ENCODE assay signal across 9 cellular contexts in genomic region chr2:26017464-26018183, GRCh38. TPM values are rescaled to one million over a fixed set of nuclear protein-coding genes. Genes with fewer than 3 reads are reported as not detected.
A peak's percentile ranks its signal among the peaks of the same experiment; 100 is the strongest.
DNase-seq lines count a peak whose midpoint lies in the region; ATAC-seq, FAIRE-seq and TF ChIP-seq lines count a peak whose summit lies in the region.
"Had no signal": no experiment of that assay in that cellular context is flagged by ENCODE, and none has a peak within 500 bp of the region (broad histone marks: within the 10 kb centered on the region; RNA-seq: fewer than 3 reads in every experiment).

No MANE protein-coding gene starts in this region.

- H3K14ac ChIP-seq in IMR-90 (replicated peaks; ENCODE audit: low read depth, low read length): 0 out of 2 replicates have a peak overlapping the region, but pooled peaks have one; percentile 5

- intact Hi-C loops in IMR-90 (cut with micrococcal nuclease): no loop called here
- intact Hi-C loops in GM12878 (cut with micrococcal nuclease; ENCODE audit: unreplicated experiment): no loop called here
- intact Hi-C loops in right lobe of liver (cut with DNase I): no loop called here

- H3K4me3 ChIP-seq in IMR-90 (ENCODE audit: insufficient read depth, low read depth, low read length) (no peak overlapping the region), GM12878 (no peak overlapping the region), right lobe of liver (no peak overlapping the region), suprapubic skin (no peak overlapping the region)

- SMC1A ChIA-PET in GM12878 (lab: Charles Lee; ENCODE audit: uncharacterized antibody, unreplicated experiment): interaction anchor here (0.6 to 0.8 kb wide), 2 partner anchors 45 to 127 kb away, joined by 4 read pairs; no protein-coding TSS in a partner anchor

- H3K9me3 ChIP-seq in IMR-90 (ENCODE audit: control insufficient read depth, insufficient read depth, low read length) (no peaks in the 10 kb centered on the region), GM12878 (replicated peaks; ENCODE audit: control insufficient read depth, insufficient read depth, low read length) (no peaks in the 10 kb centered on the region), right lobe of liver (no peaks in the 10 kb centered on the region), suprapubic skin (no peaks in the 10 kb centered on the region)

- peak overlapping the region; percentile 34 for H3K4ac ChIP-seq in IMR-90 (ENCODE audit: low read depth, low read length)

- ATAC-seq in IMR-90 (ENCODE audit: low read depth) (no peak; the same call in 1 of the 2 replicates), GM12878 (no peak), right lobe of liver (no peak), HG02610 (IDR thresholded peaks at IDR 0.05; ENCODE audit: unreplicated experiment) (no peak), HG02759 (IDR thresholded peaks at IDR 0.05; ENCODE audit: unreplicated experiment) (no peak)

- H4K8ac ChIP-seq in IMR-90 (ENCODE audit: low read depth in 2 of 2, low read length in 2 of 2): peak overlapping the region in 1 of 2 experiments; percentile 4; a peak in 1 of 4 replicates

- no peak overlapping the region; the same call in 1 of the 2 replicates for H3K18ac ChIP-seq in IMR-90 (ENCODE audit: low read depth, low read length)

- H2BK15ac ChIP-seq in IMR-90 (ENCODE audit: low read depth, low read length): peak overlapping the region; percentile 65; the same call in 1 of the 3 replicates

- TF ChIP-seq POLR2A in IMR-90 (IDR thresholded peaks at IDR 0.05; ENCODE audit: low read depth, low read length) (no peak), GM12878 (IDR thresholded peaks at IDR 0.05; ENCODE audit: low read depth, low read length) (no peak), right lobe of liver (IDR thresholded peaks at IDR 0.05) (no peak), suprapubic skin (IDR thresholded peaks at IDR 0.05) (no peak)

- BruUV-seq in IMR-90 (replicated peaks; lab: Mats Ljungman, UMichigan) (no TSS peak), GM12878 (replicated peaks; lab: Mats Ljungman, UMichigan) (no TSS peak)

- H3K79me2 ChIP-seq in GM12878 (ENCODE audit: control insufficient read depth, insufficient read depth, low read length): no peaks in the 10 kb centered on the region

- no peak overlapping the region for H3K9ac ChIP-seq in IMR-90 (ENCODE audit: low read depth, low read length)
- H3K9ac ChIP-seq in GM12878 (ENCODE audit: control insufficient read depth, insufficient read depth, low read length): no peak overlapping the region

- RAD21 ChIA-PET in GM12878 (lab: Charles Lee; ENCODE audit: unreplicated experiment): interaction anchor here (1.5 kb wide), 1 partner anchor 26 kb away, joined by 3 read pairs; no protein-coding TSS in a partner anchor

- peaks cover 12% of the 10 kb centered on the region for H3K9me1 ChIP-seq in IMR-90 (ENCODE audit: insufficient read depth, low read length)

- H2BK20ac ChIP-seq in IMR-90 (ENCODE audit: low read depth, low read length): peak overlapping the region; percentile 53; the same call in 1 of the 2 replicates

- no peak for DNase-seq in IMR-90
- DNase-seq in GM12878 (ENCODE audit: low read depth, low spot score): no peak
- DNase-seq in right lobe of liver: no peak
- no peak for DNase-seq in suprapubic skin (ENCODE audit: low spot score in 2 of 2)
- DNase-seq in kidney glomerular epithelial cell (lab: John Stamatoyannopoulos, UW): no peak
- no peak for DNase-seq in DMS114 treated with DMSO at 0.1 percent for 48 hours (lab: John Stamatoyannopoulos, UW; ENCODE audit: unreplicated experiment)
- DNase-seq: NCI-H526 had no signal

- POLR2A ChIA-PET in IMR-90 (lab: Charles Lee; ENCODE audit: unreplicated experiment) (no interaction called here), GM12878 (lab: Charles Lee) (interaction anchor here (0.6 to 1.1 kb wide), 2 partner anchors 52 to 136 kb away, joined by 3 read pairs; no protein-coding TSS in a partner anchor)

- TF ChIP-seq CTCF in IMR-90 (conservative IDR thresholded peaks at IDR 0.05; ENCODE audit: low read depth, low read length) (no peak), GM12878 (IDR thresholded peaks at IDR 0.05 in 2 of 3, conservative IDR thresholded peaks at IDR 0.05 in 1 of 3; ENCODE audit: control insufficient read depth in 2 of 3, extremely low read depth in 1 of 3, insufficient read depth in 1 of 3, low read depth in 3 of 3, low read length in 3 of 3) (no peak), right lobe of liver (IDR thresholded peaks at IDR 0.05) (no peak), suprapubic skin (IDR thresholded peaks at IDR 0.05) (no peak)

- dilution Hi-C loops in IMR-90 (cut with HindIII; ENCODE audit: low sequenced_read_pairs, unreplicated experiment): no loop called here

- no peak for FAIRE-seq in GM12878 (lab: Jason Lieb, UNC)

- H4K20me1 ChIP-seq in IMR-90 (ENCODE audit: insufficient read depth, low read length): peaks cover 2% of the 10 kb centered on the region
- H4K20me1 ChIP-seq in GM12878 (ENCODE audit: control insufficient read depth, insufficient read depth): no peaks in the 10 kb centered on the region

- peaks cover 2% of the 10 kb centered on the region; the same call in 1 of the 2 replicates for H3K27me3 ChIP-seq in IMR-90 (ENCODE audit: control insufficient read depth, insufficient read depth, low read length)
- H3K27me3 ChIP-seq in GM12878 (replicated peaks in 1 of 2; ENCODE audit: control insufficient read depth in 2 of 2, insufficient read depth in 2 of 2, low read length in 1 of 2): no peaks in the 10 kb centered on the region
- H3K27me3 ChIP-seq in right lobe of liver: no peaks in the 10 kb centered on the region
- no peaks in the 10 kb centered on the region for H3K27me3 ChIP-seq in suprapubic skin

- peak overlapping the region; percentile 11 for H3K23ac ChIP-seq in IMR-90 (ENCODE audit: low read depth, low read length)

- H2BK120ac ChIP-seq in IMR-90 (ENCODE audit: low read depth, low read length): peak overlapping the region; percentile 4; the same call in 1 of the 2 replicates

- no peak for TF ChIP-seq RAD21 in IMR-90 (IDR thresholded peaks at IDR 0.05; ENCODE audit: low read length)
- TF ChIP-seq RAD21 in GM12878 (IDR thresholded peaks at IDR 0.05; ENCODE audit: insufficient read depth, low read depth, low read length): no peak

- H2AK9ac ChIP-seq in IMR-90 (replicated peaks; ENCODE audit: low read depth, low read length, poor library complexity): peak overlapping the region; percentile 57

- in situ Hi-C loops in IMR-90 (cut with MboI; ENCODE audit: low sequenced_read_pairs): no loop called here
- in situ Hi-C loops in GM12878 (cut with MboI): no loop called here

- H3K56ac ChIP-seq in IMR-90 (ENCODE audit: extremely low read depth, insufficient read depth, low read length): no peak overlapping the region

- H3K79me1 ChIP-seq in IMR-90 (ENCODE audit: low read depth in 1 of 2, low read length in 2 of 2): no peaks in the 10 kb centered on the region

- no peak overlapping the region for H2BK5ac ChIP-seq in IMR-90 (ENCODE audit: low read depth, low read length, poor library complexity, severe bottlenecking)

- no peak overlapping the region for H4K5ac ChIP-seq in IMR-90 (ENCODE audit: low read depth, low read length)

- WGBS in IMR-90 (ENCODE audit: extremely low coverage in 2 of 2, insufficient read length in 1 of 2), 2 experiments: 100% methylated on average over 1 of the region's 5 CpGs; no CpG with 5 or more reads in 1 of the 2 experiments
- 75% methylated on average over 5 of the region's 5 CpGs for WGBS in GM12878 (ENCODE audit: insufficient coverage, insufficient replicate concordance, low lambda C conversion rate, missing lambda C conversion rate)
- WGBS in right lobe of liver (ENCODE audit: insufficient coverage, low coverage, low lambda C conversion rate, missing lambda C conversion rate): no CpG with 5 or more reads among the region's 5 CpGs
- 75% methylated on average over 5 of the region's 5 CpGs for WGBS in suprapubic skin

- H3K4me1 ChIP-seq in IMR-90 (ENCODE audit: control insufficient read depth, insufficient read depth, low read length) (peaks cover 5% of the 10 kb centered on the region), GM12878 (ENCODE audit: control insufficient read depth, insufficient read depth, low read length) (peaks cover 2% of the 10 kb centered on the region; the same call in 1 of the 2 replicates), right lobe of liver (peaks cover 0 to 20% (median 2%) of the 10 kb centered on the region in 4 donors), suprapubic skin (peaks cover 44% of the 10 kb centered on the region)

- TF ChIP-seq EP300 in GM12878 (IDR thresholded peaks at IDR 0.05; ENCODE audit: borderline replicate concordance in 1 of 2, control insufficient read depth in 1 of 2, low read depth in 2 of 2, low read length in 2 of 2) (no peak), suprapubic skin (IDR thresholded peaks at IDR 0.05) (no peak)

- H3K27ac ChIP-seq in IMR-90 (ENCODE audit: insufficient read depth, low read length): peak overlapping the region; percentile 11; the same call in 1 of the 2 replicates
- no peak overlapping the region for H3K27ac ChIP-seq in GM12878 (ENCODE audit: control insufficient read depth, insufficient read depth)
- H3K27ac ChIP-seq in right lobe of liver: peak overlapping the region in 2 of 3 donors; percentile 21 to 64
- peak overlapping the region; percentile 80 for H3K27ac ChIP-seq in suprapubic skin

- peak overlapping the region; percentile 17; the same call in 1 of the 2 replicates for H2AK5ac ChIP-seq in IMR-90 (ENCODE audit: low read depth, low read length)

- H2AFZ ChIP-seq in IMR-90 (replicated peaks; ENCODE audit: low read length, poor library complexity): peak overlapping the region; percentile 45
- peak overlapping the region; percentile 24; the same call in 1 of the 2 replicates for H2AFZ ChIP-seq in GM12878 (ENCODE audit: control insufficient read depth, low read depth, low read length)

- CTCF ChIA-PET in IMR-90 (lab: Yijun Ruan, JAX) (interaction anchor here (0.8 kb wide), 1 partner anchor 678 kb away, joined by 4 read pairs; no protein-coding TSS in a partner anchor), GM12878 (lab: Yijun Ruan, JAX) (interaction anchor here (0.7 to 1.6 kb wide), 4 partner anchors 24 to 128 kb away, joined by 3 to 6 read pairs (median 3); no protein-coding TSS in a partner anchor)

- H3K36me3 ChIP-seq in IMR-90 (ENCODE audit: control insufficient read depth, insufficient read depth, low read length) (no peaks in the 10 kb centered on the region), GM12878 (ENCODE audit: control insufficient read depth in 2 of 2, insufficient read depth in 2 of 2, low read length in 1 of 2) (no peaks in the 10 kb centered on the region), right lobe of liver (no peaks in the 10 kb centered on the region), suprapubic skin (no peaks in the 10 kb centered on the region)

- no peak overlapping the region for H4K91ac ChIP-seq in IMR-90 (ENCODE audit: insufficient read depth, low read depth, low read length)

- H3K4me2 ChIP-seq in IMR-90 (ENCODE audit: low read depth, low read length) (no peak overlapping the region), GM12878 (ENCODE audit: control insufficient read depth, insufficient read depth) (no peak overlapping the region)

RNA-seq across cellular contexts. Expression of gene RAB10, which starts 16.3 kb away (rescaled TPM):
- 30.1 and 79.7 TPM in 2 replicates for total RNA-seq in IMR-90 (2012; rRNA removed)
- 66.5 and 77.1 TPM in 2 replicates for polyA plus RNA-seq in IMR-90 (2012; rRNA removed)
- polyA plus RNA-seq in IMR-90 (2012; cell fraction: cytosol; rRNA removed): 45.2 and 71.7 TPM in 2 replicates
- 23.0 and 23.3 TPM in 2 replicates for polyA plus RNA-seq in IMR-90 (2012; cell fraction: nucleus; rRNA removed; ENCODE audit: low replicate concordance)
- 96.9 and 119 TPM in 2 replicates for total RNA-seq in GM12878 (2013; cell fraction: nucleolus; rRNA removed)
- 42.5 and 45.1 TPM in 2 replicates for total RNA-seq in GM12878 (2014; rRNA removed)
- total RNA-seq in GM12878 (2014; rRNA removed; fragmentation: Illumina TruSeq; extraction: Trizol): 70.1 and 71.1 TPM in 2 replicates
- total RNA-seq in GM12878 (2021): 87.5 and 88.9 TPM in 2 replicates
- polyA plus RNA-seq in GM12878 (2011; ENCODE audit: low read depth): 17.1 TPM
- polyA plus RNA-seq in GM12878 (2011; rRNA removed): 108 and 190 TPM in 2 replicates
- polyA plus RNA-seq in GM12878 (2011; cell fraction: cytosol; rRNA removed): 42.2 and 49.8 TPM in 2 replicates
- 28.6 and 41.9 TPM in 2 replicates for polyA plus RNA-seq in GM12878 (2011; cell fraction: nucleus; rRNA removed)
- 31.0 and 49.6 TPM in 2 replicates for polyA plus RNA-seq in GM12878 (2012)
- polyA plus RNA-seq in GM12878 (2014; fragmentation: Illumina TruSeq; extraction: Trizol): 84.0 and 138 TPM in 2 replicates
- 10 to 100 TPM; 13.3 to 24.8 TPM for polyA plus RNA-seq in GM12878 (2014; fragmentation: Nextera tagmentation; extraction: Ambion mirVana)
- polyA plus RNA-seq in GM12878 (2014; rRNA removed): 44.2 and 79.9 TPM in 2 replicates
- 100 to 1,000 TPM; 108 to 109 TPM for polyA plus RNA-seq in GM12878 (2016; fragmentation: Nextera tagmentation; extraction: Ambion mirVana)
- 43.9 and 62.6 TPM in 2 replicates for polyA minus RNA-seq in GM12878 (2011; rRNA and poly(A)+ RNA removed)
- polyA minus RNA-seq in GM12878 (2011; cell fraction: cytosol; rRNA and poly(A)+ RNA removed): 34.2 and 46.3 TPM in 2 replicates
- polyA minus RNA-seq in GM12878 (2011; cell fraction: nucleus; rRNA and poly(A)+ RNA removed): 22.2 and 40.9 TPM in 2 replicates
- total RNA-seq in right lobe of liver: 10 to 100 TPM; 41.6 to 95.1 (median 70.6) TPM
- total RNA-seq in suprapubic skin: 100 to 1,000 TPM; 145 to 171 (median 165) TPM

RNA-seq across cellular contexts. Expression of gene KIF3C, which starts 35.3 kb away (rescaled TPM):
- total RNA-seq in IMR-90 (2012; rRNA removed) (8.1 and 15.4 TPM in 2 replicates), GM12878 (2014; rRNA removed) (0.28 and 0.54 TPM in 2 replicates), GM12878 (2014; rRNA removed; fragmentation: Illumina TruSeq; extraction: Trizol) (0.22 and 0.28 TPM in 2 replicates), GM12878 (2021) (0.62 and 0.88 TPM in 2 replicates), right lobe of liver (1 to 10 TPM in 3 of 6 experiments, under 1 TPM in 3; 0.88 to 2.2 (median 1.0) TPM), suprapubic skin (1 to 10 TPM; 3.2 to 5.8 (median 4.7) TPM)
- polyA plus RNA-seq in IMR-90 (2012; rRNA removed) (8.3 and 9.4 TPM in 2 replicates), GM12878 (2011; rRNA removed) (0.20 and 0.48 TPM in 2 replicates), GM12878 (2014; fragmentation: Illumina TruSeq; extraction: Trizol) (0.29 and 0.51 TPM in 2 replicates), GM12878 (2014; fragmentation: Nextera tagmentation; extraction: Ambion mirVana) (under 1 TPM; 0.10 to 0.16 TPM), GM12878 (2014; rRNA removed) (0.45 and 1.3 TPM in 2 replicates), GM12878 (2016; fragmentation: Nextera tagmentation; extraction: Ambion mirVana) (under 1 TPM; 0.56 to 0.63 TPM)
- polyA plus RNA-seq in IMR-90 (2012; cell fraction: cytosol; rRNA removed): 6.1 and 8.3 TPM in 2 replicates
- polyA plus RNA-seq in IMR-90 (2012; cell fraction: nucleus; rRNA removed; ENCODE audit: low replicate concordance): 6.6 and 6.9 TPM in 2 replicates
- 2.1 and 3.1 TPM in 2 replicates for total RNA-seq in GM12878 (2013; cell fraction: nucleolus; rRNA removed)
- polyA plus RNA-seq in GM12878 (2011; ENCODE audit: low read depth): 0.96 TPM
- polyA plus RNA-seq in GM12878 (2011; cell fraction: cytosol; rRNA removed): 0.33 and 0.70 TPM in 2 replicates
- 0.28 and 0.33 TPM in 2 replicates for polyA plus RNA-seq in GM12878 (2011; cell fraction: nucleus; rRNA removed)
- polyA plus RNA-seq in GM12878 (2012): 0.73 and 0.94 TPM in 2 replicates
- polyA minus RNA-seq in GM12878 (2011; rRNA and poly(A)+ RNA removed): 0.44 and 0.77 TPM in 2 replicates
- 0.21 and 0.40 TPM in 2 replicates for polyA minus RNA-seq in GM12878 (2011; cell fraction: cytosol; rRNA and poly(A)+ RNA removed)
- 0.60 and 1.3 TPM in 2 replicates for polyA minus RNA-seq in GM12878 (2011; cell fraction: nucleus; rRNA and poly(A)+ RNA removed)
